Comparison of ENCODE assay signal across 18 cellular contexts in the genomic region with DNA sequence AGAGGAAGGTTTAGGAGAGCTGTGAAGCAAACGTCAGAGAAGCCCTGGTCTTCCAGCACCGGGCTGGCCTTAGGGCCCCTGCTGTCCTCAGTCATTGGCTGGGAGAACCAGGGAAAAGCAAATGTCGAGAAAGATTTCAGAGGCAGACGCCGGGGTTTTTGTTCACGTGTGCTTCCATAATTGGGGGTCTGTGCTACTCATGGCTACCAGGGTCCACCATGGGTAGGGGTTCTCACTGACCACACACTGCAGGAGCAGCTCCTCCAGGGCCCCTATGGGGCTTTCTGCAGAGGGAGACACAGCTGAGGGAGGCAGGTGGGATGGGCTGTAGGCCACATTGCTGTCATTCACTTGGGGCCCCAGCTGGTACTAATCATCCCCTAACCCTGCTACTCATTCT.
A peak's percentile ranks its signal among the peaks of the same experiment; 100 is the strongest.
DNase-seq lines count a peak whose midpoint lies in the region; ATAC-seq and TF ChIP-seq lines count a peak whose summit lies in the region.
"Had no signal": no experiment of that assay in that cellular context is flagged by ENCODE, and none has a peak within 500 bp of the region (broad histone marks: within the 10 kb centered on the region; RNA-seq: fewer than 3 reads in every experiment).

No MANE protein-coding gene starts in this region.

- no peaks in the 10 kb centered on the region for H3K27me3 ChIP-seq in right atrium auricular region
- H3K27me3 ChIP-seq in right cardiac atrium (ENCODE audit: control insufficient read depth, insufficient read depth) = no peaks in the 10 kb centered on the region
- H3K27me3 ChIP-seq in neural progenitor cell = no peaks in the 10 kb centered on the region
- H3K27me3 ChIP-seq in mesenchymal stem cell (ENCODE audit: control insufficient read depth in 1 of 2, insufficient read depth in 1 of 2, low read length in 2 of 2) = peaks cover 0 to 4% of the 10 kb centered on the region in 2 experiments

- H3K27me3 Mint-ChIP-seq in neural progenitor cell (ENCODE audit: insufficient read depth, low read depth) = peaks cover 6% of the 10 kb centered on the region
- peaks cover 11% of the 10 kb centered on the region for H3K27me3 Mint-ChIP-seq in stimulated activated memory B cell treated with anti-CD40 and anti-IgM and Interleukin-4, amounts not matched to agents 10 μg/mL and 1 μg/mL and 100 μg/mL, for 72 hours

- H3K9ac ChIP-seq in neural progenitor cell (no peak overlapping the region), mesenchymal stem cell (ENCODE audit: low read length) (no peak overlapping the region)

- no peak for TF ChIP-seq CTCF in right atrium auricular region (IDR thresholded peaks at IDR 0.05)
- no peak for TF ChIP-seq CTCF in neural progenitor cell (IDR thresholded peaks at IDR 0.05)

- H2BK12ac ChIP-seq in mesenchymal stem cell (ENCODE audit: low read length in 2 of 2) = no peak overlapping the region

- peaks cover 18% of the 10 kb centered on the region for H3K9me3 Mint-ChIP-seq in neural progenitor cell
- no peaks in the 10 kb centered on the region for H3K9me3 Mint-ChIP-seq in stimulated activated memory B cell treated with anti-CD40 and anti-IgM and Interleukin-4, amounts not matched to agents 10 μg/mL and 1 μg/mL and 100 μg/mL, for 72 hours

- H3K4me3 ChIP-seq in right atrium auricular region (no peak overlapping the region), right cardiac atrium (ENCODE audit: low read length) (no peak overlapping the region), neural progenitor cell (no peak overlapping the region), mesenchymal stem cell (ENCODE audit: insufficient read depth in 1 of 2, low read depth in 1 of 2, low read length in 2 of 2) (no peak overlapping the region)

- H2AFZ ChIP-seq in neural progenitor cell (replicated peaks) = no peak overlapping the region
- no peak overlapping the region for H2AFZ ChIP-seq in mesenchymal stem cell (ENCODE audit: low read depth, low read length)

- H3K23ac ChIP-seq in mesenchymal stem cell (ENCODE audit: low read length in 2 of 2) = no peak overlapping the region

- H3K27ac Mint-ChIP-seq in neural progenitor cell = peak overlapping the region; percentile 26
- no peak overlapping the region for H3K27ac Mint-ChIP-seq in stimulated activated memory B cell treated with anti-CD40 and anti-IgM and Interleukin-4, amounts not matched to agents 10 μg/mL and 1 μg/mL and 100 μg/mL, for 72 hours
- H3K27ac Mint-ChIP-seq: CD4-positive, alpha-beta memory T cell had no signal

- no peaks in the 10 kb centered on the region for H3F3A ChIP-seq in neural progenitor cell (ENCODE audit: low read depth)

- H3K27ac ChIP-seq in right atrium auricular region (no peak overlapping the region), right cardiac atrium (ENCODE audit: low read length) (no peak overlapping the region), neural progenitor cell (no peak overlapping the region), mesenchymal stem cell (ENCODE audit: low read length, poor library complexity, severe bottlenecking) (no peak overlapping the region)
- H3K27ac ChIP-seq: 22Rv1 had no signal

- peak; percentile 18 for DNase-seq in right atrium auricular region (ENCODE audit: low spot score)
- no peak for DNase-seq in right cardiac atrium
- peak; percentile 51 for DNase-seq in mesenteric fat pad (ENCODE audit: low spot score)
- no peak for DNase-seq in neural progenitor cell (ENCODE audit: low spot score)
- DNase-seq in NCI-H526 (lab: John Stamatoyannopoulos, UW) = no peak
- no peak for DNase-seq in amniotic stem cell (lab: John Stamatoyannopoulos, UW)
- DNase-seq in mesenchymal stem cell = no peak
- DNase-seq: AML-193; C1 segment of cervical spinal cord; Calu3; CD4-positive, alpha-beta memory T cell; COR-L47; DMS53; DND-41; GOT3; HCEC 1CT had no signal

- H4K8ac ChIP-seq in mesenchymal stem cell (ENCODE audit: low read length) = no peak overlapping the region

- H3K4me1 ChIP-seq in right atrium auricular region = no peaks in the 10 kb centered on the region
- H3K4me1 ChIP-seq in right cardiac atrium (ENCODE audit: control insufficient read depth, insufficient read depth, low read length) = no peaks in the 10 kb centered on the region
- no peaks in the 10 kb centered on the region for H3K4me1 ChIP-seq in neural progenitor cell
- H3K4me1 ChIP-seq in mesenchymal stem cell (ENCODE audit: control insufficient read depth, insufficient read depth, low read depth, low read length) = peaks cover 6% of the 10 kb centered on the region

- H3K4me1 Mint-ChIP-seq in neural progenitor cell = peaks cover 13% of the 10 kb centered on the region
- no peaks in the 10 kb centered on the region for H3K4me1 Mint-ChIP-seq in stimulated activated memory B cell treated with anti-CD40 and anti-IgM and Interleukin-4, amounts not matched to agents 10 μg/mL and 1 μg/mL and 100 μg/mL, for 72 hours
- H3K4me1 Mint-ChIP-seq: CD4-positive, alpha-beta memory T cell had no signal

- no peaks in the 10 kb centered on the region for H3K36me3 ChIP-seq in right atrium auricular region
- no peaks in the 10 kb centered on the region for H3K36me3 ChIP-seq in neural progenitor cell
- no peaks in the 10 kb centered on the region for H3K36me3 ChIP-seq in mesenchymal stem cell (ENCODE audit: control insufficient read depth in 1 of 2, insufficient read depth in 2 of 2, low read depth in 1 of 2, low read length in 2 of 2)

- ATAC-seq in right cardiac atrium = no peak
- peak; percentile 27 for ATAC-seq in stimulated activated memory B cell treated with anti-CD40 and anti-IgM and Interleukin-4, amounts not matched to agents 10 μg/mL and 1 μg/mL and 100 μg/mL, for 72 hours

- no peak overlapping the region for H3K4ac ChIP-seq in mesenchymal stem cell (ENCODE audit: low read depth in 1 of 2, low read length in 2 of 2)

- no peaks in the 10 kb centered on the region for H4K20me1 ChIP-seq in neural progenitor cell (ENCODE audit: low read depth)

- H3K36me3 Mint-ChIP-seq in neural progenitor cell = no peaks in the 10 kb centered on the region
- no peaks in the 10 kb centered on the region for H3K36me3 Mint-ChIP-seq in stimulated activated memory B cell treated with anti-CD40 and anti-IgM and Interleukin-4, amounts not matched to agents 10 μg/mL and 1 μg/mL and 100 μg/mL, for 72 hours
- H3K36me3 Mint-ChIP-seq: CD4-positive, alpha-beta memory T cell had no signal

- H3K18ac ChIP-seq in mesenchymal stem cell (ENCODE audit: low read depth in 1 of 2, low read length in 2 of 2) = no peak overlapping the region

- H2AK5ac ChIP-seq in mesenchymal stem cell (ENCODE audit: low read length, severe bottlenecking) = no peak overlapping the region

- no peaks in the 10 kb centered on the region for H3K9me3 ChIP-seq in right atrium auricular region
- no peaks in the 10 kb centered on the region for H3K9me3 ChIP-seq in right cardiac atrium (ENCODE audit: control insufficient read depth, low read length)
- no peaks in the 10 kb centered on the region for H3K9me3 ChIP-seq in neural progenitor cell (ENCODE audit: low read depth)
- H3K9me3 ChIP-seq in mesenchymal stem cell (ENCODE audit: control insufficient read depth, low read length) = peaks cover 4% of the 10 kb centered on the region

- no peaks in the 10 kb centered on the region for H3K79me2 ChIP-seq in neural progenitor cell (ENCODE audit: low read depth)

- intact Hi-C loops in right cardiac atrium (cut with DNase I) = no loop called here

- no peak overlapping the region for H2BK5ac ChIP-seq in mesenchymal stem cell (ENCODE audit: low read depth, low read length, poor library complexity, severe bottlenecking)

- no peak overlapping the region for H3K4me3 Mint-ChIP-seq in neural progenitor cell
- no peak overlapping the region for H3K4me3 Mint-ChIP-seq in stimulated activated memory B cell treated with anti-CD40 and anti-IgM and Interleukin-4, amounts not matched to agents 10 μg/mL and 1 μg/mL and 100 μg/mL, for 72 hours
- H3K4me3 Mint-ChIP-seq: CD4-positive, alpha-beta memory T cell had no signal

- H4K91ac ChIP-seq in mesenchymal stem cell (ENCODE audit: low read length) = no peak overlapping the region

- no peak overlapping the region for H2BK15ac ChIP-seq in mesenchymal stem cell (ENCODE audit: low read depth, poor library complexity, severe bottlenecking)

- no peak overlapping the region for H3K4me2 ChIP-seq in neural progenitor cell
- no peak overlapping the region for H3K4me2 ChIP-seq in mesenchymal stem cell (ENCODE audit: low read length, poor library complexity, severe bottlenecking)

- no peak overlapping the region for H2BK120ac ChIP-seq in mesenchymal stem cell (ENCODE audit: low read depth, low read length)

- 86% methylated on average over 6 of the region's 6 CpGs for WGBS in right cardiac atrium
- 88% methylated on average over 6 of the region's 6 CpGs for WGBS in mesenchymal stem cell

- no peak overlapping the region for H3K14ac ChIP-seq in mesenchymal stem cell (ENCODE audit: low read length in 2 of 2)

- no peaks in the 10 kb centered on the region for H3K79me1 ChIP-seq in mesenchymal stem cell (replicated peaks; ENCODE audit: low read length, poor library complexity, severe bottlenecking)

Comparison
In these comparisons a context has a peak if more than half of its experiments do, and no peak if none do; other contexts are left out.
1. DNase-seq: peak in right atrium auricular region (single experiment) and mesenteric fat pad (single experiment); none in right cardiac atrium (0 of 3), neural progenitor cell (single experiment), NCI-H526 (0 of 2), amniotic stem cell (single experiment) and mesenchymal stem cell (single experiment).